ENCODE assay signal across 9 cellular contexts in genomic region chr19:14517446-14517839, GRCh38. TPM values are rescaled to one million over a fixed set of nuclear protein-coding genes. Genes with fewer than 3 reads are reported as not detected.
DNase-seq lines count a peak whose midpoint lies in the region; ATAC-seq lines count a peak whose summit lies in the region.
"Had no signal": no experiment of that assay in that cellular context is flagged by ENCODE, and none has a peak within 500 bp of the region (broad histone marks: within the 10 kb centered on the region; RNA-seq: fewer than 3 reads in every experiment).

No MANE protein-coding gene starts in this region.

- peak; percentile 49 for DNase-seq in ELR (ENCODE audit: low read depth)
- DNase-seq in Karpas-422: no peak
- DNase-seq in dermis blood vessel endothelial cell: peak; percentile 67
- DNase-seq in naive thymus-derived CD4-positive, alpha-beta T cell: peak in 1 of 9 donors; percentile 28
- DNase-seq in NCI-H345 (lab: John Stamatoyannopoulos, UW): no peak
- no peak for DNase-seq in HCEC 1CT
- DNase-seq in activated effector memory CD4-positive, alpha-beta T cell treated with anti-CD3 and anti-CD28 coated beads, Interleukin-2, amount 50 U/mL, for 16 hours: no peak

- H3K4me2 ChIP-seq in Karpas-422 (ENCODE audit: low read depth, low read length, poor library complexity, severe bottlenecking): peak overlapping the region; percentile 93

- peaks cover 25% of the 10 kb centered on the region for H3K36me3 ChIP-seq in Karpas-422 (ENCODE audit: insufficient read depth, low read length)
- peaks cover 15 to 43% (median 22%) of the 10 kb centered on the region in 3 experiments for H3K36me3 ChIP-seq in naive thymus-derived CD4-positive, alpha-beta T cell (ENCODE audit: control insufficient read depth in 2 of 3, insufficient read depth in 3 of 3, low read length in 3 of 3)

- peak overlapping the region; percentile 84 to 99 (median 92) for H3K27ac Mint-ChIP-seq in naive thymus-derived CD4-positive, alpha-beta T cell

- H3K4me1 ChIP-seq in Karpas-422 (ENCODE audit: low read length): peaks cover 22% of the 10 kb centered on the region
- peaks cover 52 to 59% of the 10 kb centered on the region in 2 donors for H3K4me1 ChIP-seq in naive thymus-derived CD4-positive, alpha-beta T cell (ENCODE audit: control insufficient read depth in 2 of 2, insufficient read depth in 2 of 2, low read length in 2 of 2)

- H3K4me3 ChIP-seq in Karpas-422 (ENCODE audit: low read length): peak overlapping the region; percentile 85
- peak overlapping the region; percentile 73 for H3K4me3 ChIP-seq in naive thymus-derived CD4-positive, alpha-beta T cell (ENCODE audit: low read length)

- H2AFZ ChIP-seq in Karpas-422 (ENCODE audit: low read length): no peak overlapping the region

- H3K9me3 Mint-ChIP-seq in naive thymus-derived CD4-positive, alpha-beta T cell: peaks cover 0 to 15% (median 0%) of the 10 kb centered on the region in 11 donors

- peaks cover 21% of the 10 kb centered on the region for H3K79me2 ChIP-seq in Karpas-422 (ENCODE audit: low read length)

- POLR2A ChIA-PET in naive thymus-derived CD4-positive, alpha-beta T cell (lab: Charles Lee): interaction anchor here (0.5 to 34.0 kb wide), 16 partner anchors 9 to 514 kb away, joined by 3 to 1101 read pairs (median 4); partner anchors contain the start of genes DDX39A, DNAJB1, GIPC1 and TECR

- peaks cover 28% of the 10 kb centered on the region for H4K20me1 ChIP-seq in Karpas-422 (ENCODE audit: insufficient read depth, low read depth, low read length)

- H3K27me3 Mint-ChIP-seq in naive thymus-derived CD4-positive, alpha-beta T cell: peaks cover 0 to 2% (median 0%) of the 10 kb centered on the region in 5 donors

- peak overlapping the region; percentile 92 to 99 (median 95) for H3K4me3 Mint-ChIP-seq in naive thymus-derived CD4-positive, alpha-beta T cell

- 0 out of 2 replicates have a peak overlapping the region, but pooled peaks have one; percentile 60 for H3K27ac ChIP-seq in Karpas-422 (ENCODE audit: low read length)
- H3K27ac ChIP-seq in naive thymus-derived CD4-positive, alpha-beta T cell (ENCODE audit: low read depth, low read length): peak overlapping the region; percentile 92

- H3K9me3 ChIP-seq in Karpas-422 (ENCODE audit: low read length): no peaks in the 10 kb centered on the region
- H3K9me3 ChIP-seq in naive thymus-derived CD4-positive, alpha-beta T cell (ENCODE audit: control insufficient read depth in 2 of 3, low read length in 3 of 3): no peaks in the 10 kb centered on the region

- H3K9me2 ChIP-seq in Karpas-422 (replicated peaks; ENCODE audit: insufficient read depth, low read length): no peaks in the 10 kb centered on the region

- peaks cover 13 to 33% (median 28%) of the 10 kb centered on the region in 5 donors for H3K36me3 Mint-ChIP-seq in naive thymus-derived CD4-positive, alpha-beta T cell

- no peak for ATAC-seq in naive thymus-derived CD4-positive, alpha-beta T cell
- ATAC-seq in HG03378 (IDR thresholded peaks at IDR 0.05; ENCODE audit: unreplicated experiment): no peak

- peaks cover 38 to 77% (median 71%) of the 10 kb centered on the region in 7 donors for H3K4me1 Mint-ChIP-seq in naive thymus-derived CD4-positive, alpha-beta T cell

- intact Hi-C loops in naive thymus-derived CD4-positive, alpha-beta T cell (cut with micrococcal nuclease): loop anchor here (5.0 kb wide), 3 partner anchors 140 to 1365 kb away; partner anchors contain the start of genes IER2 (in 2 of the 2), STX10 (in 2 of the 2) and RFX1 (in 1 of the 2)

- peak overlapping the region; percentile 97 for H3K9ac ChIP-seq in Karpas-422 (ENCODE audit: low read length)

- CTCF ChIA-PET in naive thymus-derived CD4-positive, alpha-beta T cell (lab: Charles Lee): interaction anchor here (0.6 to 10.7 kb wide), 8 partner anchors 8 to 94 kb away, joined by 3 to 73 read pairs (median 4); partner anchors contain the start of gene NDUFB7

- no peaks in the 10 kb centered on the region for H3K27me3 ChIP-seq in Karpas-422 (ENCODE audit: low read length)
- H3K27me3 ChIP-seq in naive thymus-derived CD4-positive, alpha-beta T cell (ENCODE audit: control insufficient read depth in 2 of 2, insufficient read depth in 2 of 2, low read length in 2 of 2): no peaks in the 10 kb centered on the region

RNA-seq across cellular contexts. Expression of gene DNAJB1, which starts 0.8 kb away (rescaled TPM):
- total RNA-seq in Karpas-422 (2014; rRNA removed; shearing (Covaris generic); ENCODE audit: low replicate concordance): 39.7 and 49.0 TPM in 2 replicates
- total RNA-seq in dermis blood vessel endothelial cell: 29.5 and 39.5 TPM in 2 replicates
- 100 to 1,000 TPM in 4 of 5 experiments, 10 to 100 TPM in 1; 87.4 to 574 (median 177) TPM for total RNA-seq in naive thymus-derived CD4-positive, alpha-beta T cell
- 100 to 1,000 TPM; 221 to 307 TPM for polyA plus RNA-seq in naive thymus-derived CD4-positive, alpha-beta T cell

RNA-seq across cellular contexts. Expression of gene TECR, which starts 12.0 kb away (rescaled TPM):
- total RNA-seq in Karpas-422 (2014; rRNA removed; shearing (Covaris generic); ENCODE audit: low replicate concordance): 45.1 and 81.4 TPM in 2 replicates
- 17.0 and 25.5 TPM in 2 replicates for total RNA-seq in dermis blood vessel endothelial cell
- 100 to 1,000 TPM; 123 to 218 (median 150) TPM for total RNA-seq in naive thymus-derived CD4-positive, alpha-beta T cell
- 100 to 1,000 TPM; 290 to 325 TPM for polyA plus RNA-seq in naive thymus-derived CD4-positive, alpha-beta T cell

RNA-seq across cellular contexts. Expression of gene GIPC1, which starts 21.5 kb away (rescaled TPM):
- 1.9 and 4.6 TPM in 2 replicates for total RNA-seq in Karpas-422 (2014; rRNA removed; shearing (Covaris generic); ENCODE audit: low replicate concordance)
- 175 and 182 TPM in 2 replicates for total RNA-seq in dermis blood vessel endothelial cell
- total RNA-seq in naive thymus-derived CD4-positive, alpha-beta T cell: 10 to 100 TPM; 21.3 to 45.4 (median 24.7) TPM
- 10 to 100 TPM; 34.0 to 46.1 TPM for polyA plus RNA-seq in naive thymus-derived CD4-positive, alpha-beta T cell

RNA-seq across cellular contexts. Expression of gene PTGER1, which starts 42.3 kb away (rescaled TPM):
- total RNA-seq in Karpas-422 (2014; rRNA removed; shearing (Covaris generic); ENCODE audit: low replicate concordance): not detected in 2 replicates
- 0.17 and 0.42 TPM in 2 replicates for total RNA-seq in dermis blood vessel endothelial cell
- total RNA-seq in naive thymus-derived CD4-positive, alpha-beta T cell: under 1 TPM in 1 of 5 experiments, not detected in 4; 0.46 TPM
- not detected for polyA plus RNA-seq in naive thymus-derived CD4-positive, alpha-beta T cell
- total RNA-seq: SK-MEL-5 had no signal

RNA-seq across cellular contexts. Expression of gene NDUFB7, which starts 54.4 kb away (rescaled TPM):
- total RNA-seq in Karpas-422 (2014; rRNA removed; shearing (Covaris generic); ENCODE audit: low replicate concordance): 230 and 370 TPM in 2 replicates
- 199 and 268 TPM in 2 replicates for total RNA-seq in dermis blood vessel endothelial cell
- 100 to 1,000 TPM in 1 of 5 experiments, 10 to 100 TPM in 4; 50.6 to 129 (median 63.4) TPM for total RNA-seq in naive thymus-derived CD4-positive, alpha-beta T cell
- 100 to 1,000 TPM; 194 to 210 TPM for polyA plus RNA-seq in naive thymus-derived CD4-positive, alpha-beta T cell

Comparison
In these comparisons a context has a peak if more than half of its experiments do, and no peak if none do; other contexts are left out.
1. DNase-seq: peak in ELR (single experiment) and dermis blood vessel endothelial cell (single experiment); none in Karpas-422 (single experiment), NCI-H345 (single experiment), HCEC 1CT (single experiment) and activated effector memory CD4-positive, alpha-beta T cell treated with anti-CD3 and anti-CD28 coated beads, Interleukin-2, amount 50 U/mL, for 16 hours (single experiment).